Comparison of ENCODE assay signal across 1 cellular context in the genomic region with DNA sequence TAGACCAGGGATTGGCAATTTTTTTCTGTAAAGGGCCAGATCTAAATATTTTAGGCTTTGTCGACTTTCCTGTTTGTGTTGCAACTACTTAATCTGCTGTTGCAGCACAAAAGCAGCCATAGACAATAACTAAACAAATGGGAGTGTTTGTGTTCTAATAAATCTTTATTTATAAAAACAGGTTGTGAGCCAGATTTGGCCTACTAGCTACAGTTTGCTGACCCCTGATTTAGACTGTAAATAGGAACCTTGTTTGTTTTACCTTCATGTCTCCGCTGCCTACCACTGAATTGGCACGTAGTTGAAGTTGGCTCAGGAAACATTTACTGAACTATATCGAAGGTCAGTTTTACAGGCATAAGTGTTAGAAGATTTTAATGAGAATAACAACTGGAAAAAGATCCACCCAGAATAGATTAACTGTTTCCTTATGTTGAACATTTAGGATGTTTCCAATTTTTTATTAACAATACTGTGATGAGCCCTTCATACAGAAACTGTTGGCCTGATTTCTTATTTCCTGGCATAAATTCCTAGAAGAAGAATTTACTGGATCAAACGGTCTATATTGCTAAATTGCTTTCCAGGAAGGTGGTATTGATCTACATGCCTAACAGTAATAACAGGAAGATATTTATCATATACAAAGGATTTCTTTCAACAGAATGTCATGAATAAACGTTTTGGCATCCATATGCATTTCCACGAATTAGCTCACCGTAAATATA.
TF ChIP-seq lines count a peak whose summit lies in the region.

No MANE protein-coding gene starts in this region.

TF ChIP-seq in HepG2, 621 proteins besides CTCF, POLR2A, EP300 and RAD21 (continued from another document and continues in another):
- TF ChIP-seq, protein P1, sequence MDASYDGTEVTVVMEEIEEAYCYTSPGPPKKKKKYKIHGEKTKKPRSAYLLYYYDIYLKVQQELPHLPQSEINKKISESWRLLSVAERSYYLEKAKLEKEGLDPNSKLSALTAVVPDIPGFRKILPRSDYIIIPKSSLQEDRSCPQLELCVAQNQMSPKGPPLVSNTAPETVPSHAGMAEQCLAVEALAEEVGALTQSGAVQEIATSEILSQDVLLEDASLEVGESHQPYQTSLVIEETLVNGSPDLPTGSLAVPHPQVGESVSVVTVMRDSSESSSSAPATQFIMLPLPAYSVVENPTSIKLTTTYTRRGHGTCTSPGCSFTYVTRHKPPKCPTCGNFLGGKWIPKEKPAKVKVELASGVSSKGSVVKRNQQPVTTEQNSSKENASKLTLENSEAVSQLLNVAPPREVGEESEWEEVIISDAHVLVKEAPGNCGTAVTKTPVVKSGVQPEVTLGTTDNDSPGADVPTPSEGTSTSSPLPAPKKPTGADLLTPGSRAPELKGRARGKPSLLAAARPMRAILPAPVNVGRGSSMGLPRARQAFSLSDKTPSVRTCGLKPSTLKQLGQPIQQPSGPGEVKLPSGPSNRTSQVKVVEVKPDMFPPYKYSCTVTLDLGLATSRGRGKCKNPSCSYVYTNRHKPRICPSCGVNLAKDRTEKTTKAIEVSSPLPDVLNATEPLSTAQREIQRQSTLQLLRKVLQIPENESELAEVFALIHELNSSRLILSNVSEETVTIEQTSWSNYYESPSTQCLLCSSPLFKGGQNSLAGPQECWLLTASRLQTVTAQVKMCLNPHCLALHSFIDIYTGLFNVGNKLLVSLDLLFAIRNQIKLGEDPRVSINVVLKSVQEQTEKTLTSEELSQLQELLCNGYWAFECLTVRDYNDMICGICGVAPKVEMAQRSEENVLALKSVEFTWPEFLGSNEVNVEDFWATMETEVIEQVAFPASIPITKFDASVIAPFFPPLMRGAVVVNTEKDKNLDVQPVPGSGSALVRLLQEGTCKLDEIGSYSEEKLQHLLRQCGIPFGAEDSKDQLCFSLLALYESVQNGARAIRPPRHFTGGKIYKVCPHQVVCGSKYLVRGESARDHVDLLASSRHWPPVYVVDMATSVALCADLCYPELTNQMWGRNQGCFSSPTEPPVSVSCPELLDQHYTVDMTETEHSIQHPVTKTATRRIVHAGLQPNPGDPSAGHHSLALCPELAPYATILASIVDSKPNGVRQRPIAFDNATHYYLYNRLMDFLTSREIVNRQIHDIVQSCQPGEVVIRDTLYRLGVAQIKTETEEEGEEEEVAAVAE (CRISPR knock-in tag; IDR thresholded peaks at IDR 0.05; ENCODE audit: borderline replicate concordance): peak; percentile 25; the same call in 1 of the 2 replicates
- TF ChIP-seq NR2F2 (IDR thresholded peaks at IDR 0.05; ENCODE audit: borderline replicate concordance, low read depth) (peak; percentile 94), ZNF615 (CRISPR knock-in tag; IDR thresholded peaks at IDR 0.05; ENCODE audit: borderline replicate concordance) (no peak), ZNF367 (CRISPR knock-in tag; IDR thresholded peaks at IDR 0.05; ENCODE audit: borderline replicate concordance) (no peak), MIXL1 (CRISPR knock-in tag; IDR thresholded peaks at IDR 0.05) (peak; percentile 91), KLF16 (CRISPR knock-in tag; IDR thresholded peaks at IDR 0.05) (no peak), FIP1L1 (IDR thresholded peaks at IDR 0.05; ENCODE audit: borderline replicate concordance, insufficient read depth, low read depth, low read length) (no peak), ZNF136 (CRISPR knock-in tag; IDR thresholded peaks at IDR 0.05; ENCODE audit: low read depth) (no peak), ZNF619 (CRISPR knock-in tag; IDR thresholded peaks at IDR 0.05) (no peak), ZBTB21 (CRISPR knock-in tag; IDR thresholded peaks at IDR 0.05) (no peak), SCMH1 (CRISPR knock-in tag; IDR thresholded peaks at IDR 0.05; ENCODE audit: borderline replicate concordance) (no peak), FOSL1 (CRISPR knock-in tag; IDR thresholded peaks at IDR 0.05; ENCODE audit: borderline replicate concordance) (no peak), ZNF543 (CRISPR knock-in tag; IDR thresholded peaks at IDR 0.05) (no peak), CCDC6 (CRISPR knock-in tag; IDR thresholded peaks at IDR 0.05) (no peak), ZFY (CRISPR knock-in tag; IDR thresholded peaks at IDR 0.05) (peak; percentile 36; the same call in 1 of the 2 replicates), ZNF670 (CRISPR knock-in tag; IDR thresholded peaks at IDR 0.05; ENCODE audit: borderline replicate concordance) (no peak), ZFYVE20 (CRISPR knock-in tag; IDR thresholded peaks at IDR 0.05; ENCODE audit: borderline replicate concordance, low read depth) (no peak), JUNB (CRISPR knock-in tag; IDR thresholded peaks at IDR 0.05; ENCODE audit: borderline replicate concordance) (no peak), ZNF75D (CRISPR knock-in tag; IDR thresholded peaks at IDR 0.05; ENCODE audit: borderline replicate concordance) (no peak), ZNF678 (CRISPR knock-in tag; IDR thresholded peaks at IDR 0.05) (no peak)
- TF ChIP-seq, protein P2, sequence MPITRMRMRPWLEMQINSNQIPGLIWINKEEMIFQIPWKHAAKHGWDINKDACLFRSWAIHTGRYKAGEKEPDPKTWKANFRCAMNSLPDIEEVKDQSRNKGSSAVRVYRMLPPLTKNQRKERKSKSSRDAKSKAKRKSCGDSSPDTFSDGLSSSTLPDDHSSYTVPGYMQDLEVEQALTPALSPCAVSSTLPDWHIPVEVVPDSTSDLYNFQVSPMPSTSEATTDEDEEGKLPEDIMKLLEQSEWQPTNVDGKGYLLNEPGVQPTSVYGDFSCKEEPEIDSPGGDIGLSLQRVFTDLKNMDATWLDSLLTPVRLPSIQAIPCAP (CRISPR knock-in tag; IDR thresholded peaks at IDR 0.05; ENCODE audit: low read depth): no peak
- TF ChIP-seq, protein P3, sequence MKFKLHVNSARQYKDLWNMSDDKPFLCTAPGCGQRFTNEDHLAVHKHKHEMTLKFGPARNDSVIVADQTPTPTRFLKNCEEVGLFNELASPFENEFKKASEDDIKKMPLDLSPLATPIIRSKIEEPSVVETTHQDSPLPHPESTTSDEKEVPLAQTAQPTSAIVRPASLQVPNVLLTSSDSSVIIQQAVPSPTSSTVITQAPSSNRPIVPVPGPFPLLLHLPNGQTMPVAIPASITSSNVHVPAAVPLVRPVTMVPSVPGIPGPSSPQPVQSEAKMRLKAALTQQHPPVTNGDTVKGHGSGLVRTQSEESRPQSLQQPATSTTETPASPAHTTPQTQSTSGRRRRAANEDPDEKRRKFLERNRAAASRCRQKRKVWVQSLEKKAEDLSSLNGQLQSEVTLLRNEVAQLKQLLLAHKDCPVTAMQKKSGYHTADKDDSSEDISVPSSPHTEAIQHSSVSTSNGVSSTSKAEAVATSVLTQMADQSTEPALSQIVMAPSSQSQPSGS (CRISPR knock-in tag; IDR thresholded peaks at IDR 0.05): no peak
- TF ChIP-seq, protein P4, sequence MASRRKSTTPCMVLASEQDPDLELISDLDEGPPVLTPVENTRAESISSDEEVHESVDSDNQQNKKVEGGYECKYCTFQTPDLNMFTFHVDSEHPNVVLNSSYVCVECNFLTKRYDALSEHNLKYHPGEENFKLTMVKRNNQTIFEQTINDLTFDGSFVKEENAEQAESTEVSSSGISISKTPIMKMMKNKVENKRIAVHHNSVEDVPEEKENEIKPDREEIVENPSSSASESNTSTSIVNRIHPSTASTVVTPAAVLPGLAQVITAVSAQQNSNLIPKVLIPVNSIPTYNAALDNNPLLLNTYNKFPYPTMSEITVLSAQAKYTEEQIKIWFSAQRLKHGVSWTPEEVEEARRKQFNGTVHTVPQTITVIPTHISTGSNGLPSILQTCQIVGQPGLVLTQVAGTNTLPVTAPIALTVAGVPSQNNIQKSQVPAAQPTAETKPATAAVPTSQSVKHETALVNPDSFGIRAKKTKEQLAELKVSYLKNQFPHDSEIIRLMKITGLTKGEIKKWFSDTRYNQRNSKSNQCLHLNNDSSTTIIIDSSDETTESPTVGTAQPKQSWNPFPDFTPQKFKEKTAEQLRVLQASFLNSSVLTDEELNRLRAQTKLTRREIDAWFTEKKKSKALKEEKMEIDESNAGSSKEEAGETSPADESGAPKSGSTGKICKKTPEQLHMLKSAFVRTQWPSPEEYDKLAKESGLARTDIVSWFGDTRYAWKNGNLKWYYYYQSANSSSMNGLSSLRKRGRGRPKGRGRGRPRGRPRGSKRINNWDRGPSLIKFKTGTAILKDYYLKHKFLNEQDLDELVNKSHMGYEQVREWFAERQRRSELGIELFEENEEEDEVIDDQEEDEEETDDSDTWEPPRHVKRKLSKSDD (CRISPR knock-in tag; IDR thresholded peaks at IDR 0.05; ENCODE audit: low read depth): no peak
- TF ChIP-seq, protein P5, sequence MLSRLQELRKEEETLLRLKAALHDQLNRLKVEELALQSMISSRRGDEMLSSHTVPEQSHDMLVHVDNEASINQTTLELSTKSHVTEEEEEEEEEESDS (CRISPR knock-in tag; IDR thresholded peaks at IDR 0.05; ENCODE audit: borderline replicate concordance): no peak
- TF ChIP-seq, protein P6, sequence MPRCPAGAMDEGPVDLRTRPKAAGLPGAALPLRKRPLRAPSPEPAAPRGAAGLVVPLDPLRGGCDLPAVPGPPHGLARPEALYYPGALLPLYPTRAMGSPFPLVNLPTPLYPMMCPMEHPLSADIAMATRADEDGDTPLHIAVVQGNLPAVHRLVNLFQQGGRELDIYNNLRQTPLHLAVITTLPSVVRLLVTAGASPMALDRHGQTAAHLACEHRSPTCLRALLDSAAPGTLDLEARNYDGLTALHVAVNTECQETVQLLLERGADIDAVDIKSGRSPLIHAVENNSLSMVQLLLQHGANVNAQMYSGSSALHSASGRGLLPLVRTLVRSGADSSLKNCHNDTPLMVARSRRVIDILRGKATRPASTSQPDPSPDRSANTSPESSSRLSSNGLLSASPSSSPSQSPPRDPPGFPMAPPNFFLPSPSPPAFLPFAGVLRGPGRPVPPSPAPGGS (CRISPR knock-in tag; IDR thresholded peaks at IDR 0.05): no peak
- TF ChIP-seq, protein P7, sequence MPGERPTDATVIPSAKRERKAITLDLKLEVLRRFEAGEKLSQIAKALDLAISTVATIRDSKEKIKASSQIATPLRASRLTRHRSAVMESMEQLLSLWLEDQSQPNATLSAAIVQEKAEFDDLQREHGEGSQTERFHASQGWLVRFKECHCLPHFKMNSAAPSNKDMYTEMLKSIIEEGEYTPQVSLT (CRISPR knock-in tag; IDR thresholded peaks at IDR 0.05; ENCODE audit: borderline replicate concordance, low read depth): no peak
- TF ChIP-seq, protein P8, sequence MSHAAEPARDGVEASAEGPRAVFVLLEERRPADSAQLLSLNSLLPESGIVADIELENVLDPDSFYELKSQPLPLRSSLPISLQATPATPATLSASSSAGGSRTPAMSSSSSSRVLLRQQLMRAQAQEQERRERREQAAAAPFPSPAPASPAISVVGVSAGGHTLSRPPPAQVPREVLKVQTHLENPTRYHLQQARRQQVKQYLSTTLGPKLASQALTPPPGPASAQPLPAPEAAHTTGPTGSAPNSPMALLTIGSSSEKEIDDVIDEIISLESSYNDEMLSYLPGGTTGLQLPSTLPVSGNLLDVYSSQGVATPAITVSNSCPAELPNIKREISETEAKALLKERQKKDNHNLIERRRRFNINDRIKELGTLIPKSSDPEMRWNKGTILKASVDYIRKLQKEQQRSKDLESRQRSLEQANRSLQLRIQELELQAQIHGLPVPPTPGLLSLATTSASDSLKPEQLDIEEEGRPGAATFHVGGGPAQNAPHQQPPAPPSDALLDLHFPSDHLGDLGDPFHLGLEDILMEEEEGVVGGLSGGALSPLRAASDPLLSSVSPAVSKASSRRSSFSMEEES (CRISPR knock-in tag; IDR thresholded peaks at IDR 0.05): peak; percentile 28; the same call in 1 of the 2 replicates
- TF ChIP-seq, protein P9, sequence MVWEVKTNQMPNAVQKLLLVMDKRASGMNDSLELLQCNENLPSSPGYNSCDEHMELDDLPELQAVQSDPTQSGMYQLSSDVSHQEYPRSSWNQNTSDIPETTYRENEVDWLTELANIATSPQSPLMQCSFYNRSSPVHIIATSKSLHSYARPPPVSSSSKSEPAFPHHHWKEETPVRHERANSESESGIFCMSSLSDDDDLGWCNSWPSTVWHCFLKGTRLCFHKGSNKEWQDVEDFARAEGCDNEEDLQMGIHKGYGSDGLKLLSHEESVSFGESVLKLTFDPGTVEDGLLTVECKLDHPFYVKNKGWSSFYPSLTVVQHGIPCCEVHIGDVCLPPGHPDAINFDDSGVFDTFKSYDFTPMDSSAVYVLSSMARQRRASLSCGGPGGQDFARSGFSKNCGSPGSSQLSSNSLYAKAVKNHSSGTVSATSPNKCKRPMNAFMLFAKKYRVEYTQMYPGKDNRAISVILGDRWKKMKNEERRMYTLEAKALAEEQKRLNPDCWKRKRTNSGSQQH (CRISPR knock-in tag; IDR thresholded peaks at IDR 0.05; ENCODE audit: low read depth): 0 out of 2 replicates have a peak, but pooled peaks have one; percentile 33
- TF ChIP-seq, protein P10, sequence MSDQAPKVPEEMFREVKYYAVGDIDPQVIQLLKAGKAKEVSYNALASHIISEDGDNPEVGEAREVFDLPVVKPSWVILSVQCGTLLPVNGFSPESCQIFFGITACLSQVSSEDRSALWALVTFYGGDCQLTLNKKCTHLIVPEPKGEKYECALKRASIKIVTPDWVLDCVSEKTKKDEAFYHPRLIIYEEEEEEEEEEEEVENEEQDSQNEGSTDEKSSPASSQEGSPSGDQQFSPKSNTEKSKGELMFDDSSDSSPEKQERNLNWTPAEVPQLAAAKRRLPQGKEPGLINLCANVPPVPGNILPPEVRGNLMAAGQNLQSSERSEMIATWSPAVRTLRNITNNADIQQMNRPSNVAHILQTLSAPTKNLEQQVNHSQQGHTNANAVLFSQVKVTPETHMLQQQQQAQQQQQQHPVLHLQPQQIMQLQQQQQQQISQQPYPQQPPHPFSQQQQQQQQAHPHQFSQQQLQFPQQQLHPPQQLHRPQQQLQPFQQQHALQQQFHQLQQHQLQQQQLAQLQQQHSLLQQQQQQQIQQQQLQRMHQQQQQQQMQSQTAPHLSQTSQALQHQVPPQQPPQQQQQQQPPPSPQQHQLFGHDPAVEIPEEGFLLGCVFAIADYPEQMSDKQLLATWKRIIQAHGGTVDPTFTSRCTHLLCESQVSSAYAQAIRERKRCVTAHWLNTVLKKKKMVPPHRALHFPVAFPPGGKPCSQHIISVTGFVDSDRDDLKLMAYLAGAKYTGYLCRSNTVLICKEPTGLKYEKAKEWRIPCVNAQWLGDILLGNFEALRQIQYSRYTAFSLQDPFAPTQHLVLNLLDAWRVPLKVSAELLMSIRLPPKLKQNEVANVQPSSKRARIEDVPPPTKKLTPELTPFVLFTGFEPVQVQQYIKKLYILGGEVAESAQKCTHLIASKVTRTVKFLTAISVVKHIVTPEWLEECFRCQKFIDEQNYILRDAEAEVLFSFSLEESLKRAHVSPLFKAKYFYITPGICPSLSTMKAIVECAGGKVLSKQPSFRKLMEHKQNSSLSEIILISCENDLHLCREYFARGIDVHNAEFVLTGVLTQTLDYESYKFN (CRISPR knock-in tag; conservative IDR thresholded peaks at IDR 0.05): peak; percentile 89
- TF ChIP-seq, protein P11, sequence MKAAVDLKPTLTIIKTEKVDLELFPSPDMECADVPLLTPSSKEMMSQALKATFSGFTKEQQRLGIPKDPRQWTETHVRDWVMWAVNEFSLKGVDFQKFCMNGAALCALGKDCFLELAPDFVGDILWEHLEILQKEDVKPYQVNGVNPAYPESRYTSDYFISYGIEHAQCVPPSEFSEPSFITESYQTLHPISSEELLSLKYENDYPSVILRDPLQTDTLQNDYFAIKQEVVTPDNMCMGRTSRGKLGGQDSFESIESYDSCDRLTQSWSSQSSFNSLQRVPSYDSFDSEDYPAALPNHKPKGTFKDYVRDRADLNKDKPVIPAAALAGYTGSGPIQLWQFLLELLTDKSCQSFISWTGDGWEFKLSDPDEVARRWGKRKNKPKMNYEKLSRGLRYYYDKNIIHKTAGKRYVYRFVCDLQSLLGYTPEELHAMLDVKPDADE (CRISPR knock-in tag; IDR thresholded peaks at IDR 0.05): no peak
